11 cellular contexts compared by ENCODE assay signal in genomic region chr18:3153107-3153704, GRCh38.
DNase-seq lines count a peak whose midpoint lies in the region; ATAC-seq and TF ChIP-seq lines count a peak whose summit lies in the region.
"Had no signal": no experiment of that assay in that cellular context is flagged by ENCODE, and none has a peak within 500 bp of the region (broad histone marks: within the 10 kb centered on the region; RNA-seq: fewer than 3 reads in every experiment).

No MANE protein-coding gene starts in this region.

- H3K36me3 ChIP-seq in ascending aorta (peaks cover 0 to 1% of the 10 kb centered on the region in 2 donors), gastrocnemius medialis (peaks cover 0 to 19% of the 10 kb centered on the region in 2 donors), uterus (no peaks in the 10 kb centered on the region), ovary (no peaks in the 10 kb centered on the region)

- H3K4me1 ChIP-seq in ascending aorta (peaks cover 3 to 11% of the 10 kb centered on the region in 2 donors), gastrocnemius medialis (peaks cover 12 to 21% of the 10 kb centered on the region in 2 donors), uterus (no peaks in the 10 kb centered on the region), ovary (ENCODE audit: insufficient read depth) (no peaks in the 10 kb centered on the region)

- 83 to 88% (median 85%) methylated on average over 8 of the region's 8 CpGs for WGBS in ovary, 3 donors

- DNase-seq in ascending aorta (ENCODE audit: low spot score in 2 of 2) (no peak), gastrocnemius medialis (no peak), amygdala (lab: John Stamatoyannopoulos, UW) (no peak), uterus (no peak), H4 (ENCODE audit: low spot score) (no peak), ovary (no peak)
- DNase-seq: NCI-H2081 had no signal

- TF ChIP-seq POLR2A in GM19099 (IDR thresholded peaks at IDR 0.05; ENCODE audit: extremely low read depth, insufficient read length, low read depth) = peak; percentile 43
- TF ChIP-seq POLR2A in gastrocnemius medialis (IDR thresholded peaks at IDR 0.05) = no peak
- TF ChIP-seq POLR2A in uterus (IDR thresholded peaks at IDR 0.05) = no peak
- no peak for TF ChIP-seq POLR2A in ovary (IDR thresholded peaks at IDR 0.05)

- intact Hi-C loops in ascending aorta (cut with DNase I) (loop anchor here (5.0 kb wide), 1 partner anchor 221 kb away; no protein-coding TSS in a partner anchor), gastrocnemius medialis (cut with DNase I; ENCODE audit: low total_unique reads) (no loop called here), uterus (cut with DNase I; ENCODE audit: low total_unique reads) (no loop called here), ovary (cut with DNase I) (loop anchor here in 3 of 4 donors (5.0 to 10.0 kb wide), 4 partner anchors 72 to 226 kb away; partner anchors contain the start of gene MYL12A (in 1 of the 3))

- no peak overlapping the region for H3K4me3 ChIP-seq in ascending aorta
- H3K4me3 ChIP-seq in gastrocnemius medialis = no peak overlapping the region
- no peak overlapping the region for H3K4me3 ChIP-seq in uterus
- H3K4me3 ChIP-seq in ovary = no peak overlapping the region

- no peak for TF ChIP-seq EP300 in ovary (IDR thresholded peaks at IDR 0.05)

- ATAC-seq in HG02840 (IDR thresholded peaks at IDR 0.05; ENCODE audit: low FRiP score, unreplicated experiment) (peak; percentile 68), gastrocnemius medialis (no peak)
- ATAC-seq: SK-N-SH treated with all-trans-retinoic acid at 6 μM for 48 hours; stimulated activated effector memory CD8-positive, alpha-beta T cell treated with anti-CD3 and anti-CD28 coated beads, Interleukin-12 subunit alpha, Interleukin-12 subunit beta, amount 100 ng/mL, for 72 hours had no signal

- H3K27me3 ChIP-seq in ascending aorta (no peaks in the 10 kb centered on the region), gastrocnemius medialis (no peaks in the 10 kb centered on the region), uterus (no peaks in the 10 kb centered on the region), ovary (no peaks in the 10 kb centered on the region)

- TF ChIP-seq CTCF in ascending aorta (IDR thresholded peaks at IDR 0.05) (no peak), gastrocnemius medialis (IDR thresholded peaks at IDR 0.05 in 4 of 5, conservative IDR thresholded peaks at IDR 0.05 in 1 of 5) (no peak), uterus (IDR thresholded peaks at IDR 0.05) (no peak), ovary (IDR thresholded peaks at IDR 0.05) (no peak)

- in situ Hi-C loops in gastrocnemius medialis (cut with MboI; ENCODE audit: low sequenced_read_pairs in 4 of 4) = loop anchor here in 3 of 4 donors (10.0 to 25.0 kb wide), 2 partner anchors 92 to 591 kb away; partner anchors contain the start of genes MYL12A (in 2 of the 3), METTL4 (in 1 of the 3) and NDC80 (in 1 of the 3)

- H3K27ac ChIP-seq in ascending aorta (peak overlapping the region; percentile 27), gastrocnemius medialis (peak overlapping the region; percentile 12 to 87 (median 56)), uterus (no peak overlapping the region), ovary (no peak overlapping the region)

- H3K9me3 ChIP-seq in ascending aorta = no peaks in the 10 kb centered on the region
- H3K9me3 ChIP-seq in gastrocnemius medialis = no peaks in the 10 kb centered on the region
- H3K9me3 ChIP-seq in uterus = no peaks in the 10 kb centered on the region
- H3K9me3 ChIP-seq in ovary = no peaks in the 10 kb centered on the region

Comparison
In these comparisons a context has a peak if more than half of its experiments do, and no peak if none do; other contexts are left out.
1. H3K27ac ChIP-seq: peak in ascending aorta (2 of 2) and gastrocnemius medialis (4 of 4); none in uterus (0 of 2) and ovary (0 of 2).
2. intact Hi-C loops: an anchor here in ascending aorta (5.0 kb wide) and ovary (5.0 to 10.0 kb wide); none called in gastrocnemius medialis and uterus.